ENCODE assay signal across 1 cellular context in genomic region chr1:26768755-26769154, GRCh38.
TF ChIP-seq lines count a peak whose summit lies in the region.

No MANE protein-coding gene starts in this region.

TF ChIP-seq in IMR-90, 13 proteins besides CTCF, POLR2A, EP300 and RAD21 (continued from another document):
- TF ChIP-seq, protein P1, sequence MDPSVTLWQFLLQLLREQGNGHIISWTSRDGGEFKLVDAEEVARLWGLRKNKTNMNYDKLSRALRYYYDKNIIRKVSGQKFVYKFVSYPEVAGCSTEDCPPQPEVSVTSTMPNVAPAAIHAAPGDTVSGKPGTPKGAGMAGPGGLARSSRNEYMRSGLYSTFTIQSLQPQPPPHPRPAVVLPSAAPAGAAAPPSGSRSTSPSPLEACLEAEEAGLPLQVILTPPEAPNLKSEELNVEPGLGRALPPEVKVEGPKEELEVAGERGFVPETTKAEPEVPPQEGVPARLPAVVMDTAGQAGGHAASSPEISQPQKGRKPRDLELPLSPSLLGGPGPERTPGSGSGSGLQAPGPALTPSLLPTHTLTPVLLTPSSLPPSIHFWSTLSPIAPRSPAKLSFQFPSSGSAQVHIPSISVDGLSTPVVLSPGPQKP (IDR thresholded peaks at IDR 0.05; ENCODE audit: borderline replicate concordance, low read depth, low read length): no peak
- TF ChIP-seq MAFK (IDR thresholded peaks at IDR 0.05; ENCODE audit: low read depth, low read length) (peak; percentile 14; the same call in 1 of the 2 replicates), CHD1 (IDR thresholded peaks at IDR 0.05; ENCODE audit: low read depth, low read length) (no peak)
